Comparison of ENCODE assay signal across 10 cellular contexts in genomic region chr1:203630697-203631096, GRCh38. TPM values are rescaled to one million over a fixed set of nuclear protein-coding genes. Genes with fewer than 3 reads are reported as not detected.
A peak's percentile ranks its signal among the peaks of the same experiment; 100 is the strongest.
DNase-seq lines count a peak whose midpoint lies in the region; ATAC-seq lines count a peak whose summit lies in the region.
"Had no signal": no experiment of that assay in that cellular context is flagged by ENCODE, and none has a peak within 500 bp of the region (broad histone marks: within the 10 kb centered on the region; RNA-seq: fewer than 3 reads in every experiment).

No MANE protein-coding gene starts in this region.

- H3K9me3 ChIP-seq in iPS-20b (ENCODE audit: insufficient read depth, low read depth, low read length) = no peaks in the 10 kb centered on the region

- H3K36me3 Mint-ChIP-seq in IgD-negative memory B cell = peaks cover 2% of the 10 kb centered on the region
- H3K36me3 Mint-ChIP-seq in activated naive CD8-positive, alpha-beta T cell treated with anti-CD3 and anti-CD28 coated beads, Interleukin-2, amount 10 ng/mL, durations not matched to agents 7 days and 5 days = peaks cover 32% of the 10 kb centered on the region
- H3K36me3 Mint-ChIP-seq in stimulated activated memory B cell treated with anti-CD40 and anti-IgM and Interleukin-4, amounts not matched to agents 10 μg/mL and 1 μg/mL and 100 μg/mL, for 72 hours = no peaks in the 10 kb centered on the region

- H3K27me3 ChIP-seq in iPS-20b (ENCODE audit: insufficient read depth, low read length) = peaks cover 38% of the 10 kb centered on the region

- H3K4me1 ChIP-seq in iPS-20b (ENCODE audit: insufficient read depth, low read length) = peaks cover 18% of the 10 kb centered on the region

- H3K27me3 Mint-ChIP-seq in IgD-negative memory B cell = peaks cover 2% of the 10 kb centered on the region
- no peaks in the 10 kb centered on the region for H3K27me3 Mint-ChIP-seq in activated naive CD8-positive, alpha-beta T cell treated with anti-CD3 and anti-CD28 coated beads, Interleukin-2, amount 10 ng/mL, durations not matched to agents 7 days and 5 days
- H3K27me3 Mint-ChIP-seq in stimulated activated memory B cell treated with anti-CD40 and anti-IgM and Interleukin-4, amounts not matched to agents 10 μg/mL and 1 μg/mL and 100 μg/mL, for 72 hours = no peaks in the 10 kb centered on the region

- peak overlapping the region; percentile 20 to 60 (median 44) for H3K4me3 Mint-ChIP-seq in IgD-negative memory B cell
- H3K4me3 Mint-ChIP-seq in activated naive CD8-positive, alpha-beta T cell treated with anti-CD3 and anti-CD28 coated beads, Interleukin-2, amount 10 ng/mL, durations not matched to agents 7 days and 5 days = peak overlapping the region; percentile 17
- H3K4me3 Mint-ChIP-seq in stimulated activated memory B cell treated with anti-CD40 and anti-IgM and Interleukin-4, amounts not matched to agents 10 μg/mL and 1 μg/mL and 100 μg/mL, for 72 hours = no peak overlapping the region

- no peak overlapping the region for H3K27ac ChIP-seq in iPS-20b (ENCODE audit: low read length)

- H3K27ac Mint-ChIP-seq in IgD-negative memory B cell = peak overlapping the region in 1 of 3 donors; percentile 9
- H3K27ac Mint-ChIP-seq in activated naive CD8-positive, alpha-beta T cell treated with anti-CD3 and anti-CD28 coated beads, Interleukin-2, amount 10 ng/mL, durations not matched to agents 7 days and 5 days = peak overlapping the region; percentile 37
- H3K27ac Mint-ChIP-seq in stimulated activated memory B cell treated with anti-CD40 and anti-IgM and Interleukin-4, amounts not matched to agents 10 μg/mL and 1 μg/mL and 100 μg/mL, for 72 hours = peak overlapping the region; percentile 93

- no peak overlapping the region for H3K9ac ChIP-seq in iPS-20b (ENCODE audit: low read depth, low read length)

- 0 out of 2 replicates have a peak overlapping the region, but pooled peaks have one; percentile 79 for H3K4me3 ChIP-seq in iPS-20b (ENCODE audit: low read length)

- no peak for ATAC-seq in activated naive CD8-positive, alpha-beta T cell treated with anti-CD3 and anti-CD28 coated beads, Interleukin-2, amount 10 ng/mL, durations not matched to agents 7 days and 5 days (ENCODE audit: low read depth)
- ATAC-seq in stimulated activated memory B cell treated with anti-CD40 and anti-IgM and Interleukin-4, amounts not matched to agents 10 μg/mL and 1 μg/mL and 100 μg/mL, for 72 hours = no peak
- ATAC-seq in HG02970 (IDR thresholded peaks at IDR 0.05; ENCODE audit: low FRiP score, unreplicated experiment) (no peak), GM19395 (IDR thresholded peaks at IDR 0.05; ENCODE audit: unreplicated experiment) (no peak)

- H3K36me3 ChIP-seq in iPS-20b (ENCODE audit: insufficient read depth, low read depth, low read length) = no peaks in the 10 kb centered on the region

- H3K9me3 Mint-ChIP-seq in IgD-negative memory B cell = no peaks in the 10 kb centered on the region
- no peaks in the 10 kb centered on the region for H3K9me3 Mint-ChIP-seq in activated naive CD8-positive, alpha-beta T cell treated with anti-CD3 and anti-CD28 coated beads, Interleukin-2, amount 10 ng/mL, durations not matched to agents 7 days and 5 days
- no peaks in the 10 kb centered on the region for H3K9me3 Mint-ChIP-seq in stimulated activated memory B cell treated with anti-CD40 and anti-IgM and Interleukin-4, amounts not matched to agents 10 μg/mL and 1 μg/mL and 100 μg/mL, for 72 hours

- POLR2A ChIA-PET in activated naive CD8-positive, alpha-beta T cell treated with anti-CD3 and anti-CD28 coated beads, Interleukin-2, amount 10 ng/mL, durations not matched to agents 7 days and 5 days (lab: Charles Lee) = interaction anchor here (1.2 to 1.4 kb wide), 2 partner anchors 24 to 42 kb away, joined by 3 to 4 read pairs; no protein-coding TSS in a partner anchor

- peaks cover 28 to 33% (median 28%) of the 10 kb centered on the region in 3 donors for H3K4me1 Mint-ChIP-seq in IgD-negative memory B cell
- H3K4me1 Mint-ChIP-seq in activated naive CD8-positive, alpha-beta T cell treated with anti-CD3 and anti-CD28 coated beads, Interleukin-2, amount 10 ng/mL, durations not matched to agents 7 days and 5 days = peaks cover 35% of the 10 kb centered on the region
- H3K4me1 Mint-ChIP-seq in stimulated activated memory B cell treated with anti-CD40 and anti-IgM and Interleukin-4, amounts not matched to agents 10 μg/mL and 1 μg/mL and 100 μg/mL, for 72 hours = peaks cover 54% of the 10 kb centered on the region

- no peak for DNase-seq in activated naive CD8-positive, alpha-beta T cell treated with anti-CD3 and anti-CD28 coated beads, Interleukin-2, amount 10 ng/mL, durations not matched to agents 7 days and 5 days
- DNase-seq in cerebellar cortex (ENCODE audit: low spot score) = no peak
- DNase-seq: effector CD4-positive, alpha-beta T cell; NCI-H1092 treated with DMSO at 0.1 percent for 48 hours; RPMI8226 had no signal

RNA-seq across cellular contexts. Expression of gene ATP2B4, which starts 4.1 kb away (rescaled TPM):
- 5.0 TPM for polyA plus RNA-seq in IgD-negative memory B cell
- total RNA-seq in activated naive CD8-positive, alpha-beta T cell treated with anti-CD3 and anti-CD28 coated beads, Interleukin-2, amount 10 ng/mL, durations not matched to agents 7 days and 5 days = 10 to 100 TPM; 64.5 to 67.2 TPM
